1 cellular context compared by ENCODE assay signal in genomic region chr10:75233444-75234016, GRCh38.
TF ChIP-seq lines count a peak whose summit lies in the region.

No MANE protein-coding gene starts in this region.

TF ChIP-seq in H1, 55 proteins besides CTCF, POLR2A, EP300 and RAD21:
- TF ChIP-seq SIN3A (conservative IDR thresholded peaks at IDR 0.05 in 1 of 2, IDR thresholded peaks at IDR 0.05 in 1 of 2; ENCODE audit: low read depth in 1 of 2, low read length in 2 of 2) (no peak; a peak in 1 of 4 replicates), SP2 (IDR thresholded peaks at IDR 0.05; ENCODE audit: low read length) (no peak), TAF1 (IDR thresholded peaks at IDR 0.05; ENCODE audit: low read depth, low read length) (no peak), SP1 (IDR thresholded peaks at IDR 0.05; ENCODE audit: low read depth, low read length) (no peak), BACH1 (IDR thresholded peaks at IDR 0.05; ENCODE audit: low read length) (no peak), EGR1 (IDR thresholded peaks at IDR 0.05; ENCODE audit: borderline replicate concordance, low read depth, low read length) (no peak), SP4 (IDR thresholded peaks at IDR 0.05; ENCODE audit: low read length) (no peak), POLR2AphosphoS5 (IDR thresholded peaks at IDR 0.05; ENCODE audit: low read depth, low read length) (0 out of 2 replicates have a peak, but pooled peaks have one; percentile 3), USF2 (IDR thresholded peaks at IDR 0.05; ENCODE audit: low read length) (no peak), MAFK (IDR thresholded peaks at IDR 0.05; ENCODE audit: low read depth, low read length) (no peak), ATF2 (IDR thresholded peaks at IDR 0.05; ENCODE audit: low read length) (0 out of 2 replicates have a peak, but pooled peaks have one; percentile 21), NANOG (IDR thresholded peaks at IDR 0.05; ENCODE audit: insufficient read depth, low read depth, low read length, poor library complexity, severe bottlenecking) (no peak), JUND (IDR thresholded peaks at IDR 0.05; ENCODE audit: low read length) (no peak), GTF2F1 (IDR thresholded peaks at IDR 0.05; ENCODE audit: borderline replicate concordance, low read depth, low read length) (no peak), CHD1 (IDR thresholded peaks at IDR 0.05; ENCODE audit: low read depth, low read length) (no peak), FOSL1 (IDR thresholded peaks at IDR 0.05; ENCODE audit: insufficient read depth, low read depth, low read length) (no peak)
- TF ChIP-seq, protein P1, sequence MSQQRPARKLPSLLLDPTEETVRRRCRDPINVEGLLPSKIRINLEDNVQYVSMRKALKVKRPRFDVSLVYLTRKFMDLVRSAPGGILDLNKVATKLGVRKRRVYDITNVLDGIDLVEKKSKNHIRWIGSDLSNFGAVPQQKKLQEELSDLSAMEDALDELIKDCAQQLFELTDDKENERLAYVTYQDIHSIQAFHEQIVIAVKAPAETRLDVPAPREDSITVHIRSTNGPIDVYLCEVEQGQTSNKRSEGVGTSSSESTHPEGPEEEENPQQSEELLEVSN (IDR thresholded peaks at IDR 0.05) = no peak; the same call in 1 of the 2 replicates
